ENCODE assay signal across 11 cellular contexts in genomic region chr10:62584216-62584615, GRCh38.
A peak's percentile ranks its signal among the peaks of the same experiment; 100 is the strongest.
DNase-seq lines count a peak whose midpoint lies in the region; ATAC-seq and TF ChIP-seq lines count a peak whose summit lies in the region.
"Had no signal": no experiment of that assay in that cellular context is flagged by ENCODE, and none has a peak within 500 bp of the region (broad histone marks: within the 10 kb centered on the region; RNA-seq: fewer than 3 reads in every experiment).

No MANE protein-coding gene starts in this region.

- ATAC-seq in GM19351 (IDR thresholded peaks at IDR 0.05; ENCODE audit: unreplicated experiment), result peak; percentile 69
- peak; percentile 95 to 98 for ATAC-seq in stimulated activated naive B cell treated with anti-CD40 and anti-IgM and Interleukin-4, amounts not matched to agents 10 μg/mL and 1 μg/mL and 100 μg/mL, for 72 hours (replicated peaks)
- ATAC-seq in upper lobe of right lung, result no peak
- ATAC-seq in GM18519 (IDR thresholded peaks at IDR 0.05; ENCODE audit: low FRiP score, unreplicated experiment), result no peak

- no peaks in the 10 kb centered on the region for H3K27me3 Mint-ChIP-seq in stimulated activated naive B cell treated with anti-CD40 and anti-IgM and Interleukin-4, amounts not matched to agents 10 μg/mL and 1 μg/mL and 100 μg/mL, for 72 hours

- intact Hi-C loops in upper lobe of right lung (cut with DNase I), result no loop called here

- H3K9me3 ChIP-seq in upper lobe of right lung, result no peaks in the 10 kb centered on the region
- H3K9me3 ChIP-seq: stomach had no signal

- no peak overlapping the region for H3K27ac ChIP-seq in upper lobe of right lung

- H3K4me3 Mint-ChIP-seq in stimulated activated naive B cell treated with anti-CD40 and anti-IgM and Interleukin-4, amounts not matched to agents 10 μg/mL and 1 μg/mL and 100 μg/mL, for 72 hours, result peak overlapping the region in 1 of 2 donors; percentile 3
- H3K4me3 Mint-ChIP-seq: activated CD4-positive, alpha-beta T cell treated with anti-CD3 and anti-CD28 coated beads, Interleukin-2, amount 10 ng/mL, durations not matched to agents 24 days and 14 days; mesothelial cell of epicardium had no signal

- H3K27ac Mint-ChIP-seq in stimulated activated naive B cell treated with anti-CD40 and anti-IgM and Interleukin-4, amounts not matched to agents 10 μg/mL and 1 μg/mL and 100 μg/mL, for 72 hours, result peak overlapping the region; percentile 16
- H3K27ac Mint-ChIP-seq: activated CD4-positive, alpha-beta T cell treated with anti-CD3 and anti-CD28 coated beads, Interleukin-2, amount 10 ng/mL, durations not matched to agents 24 days and 14 days had no signal

- H3K4me3 ChIP-seq in upper lobe of right lung, result no peak overlapping the region
- H3K4me3 ChIP-seq: stomach had no signal

- H3K36me3 Mint-ChIP-seq in stimulated activated naive B cell treated with anti-CD40 and anti-IgM and Interleukin-4, amounts not matched to agents 10 μg/mL and 1 μg/mL and 100 μg/mL, for 72 hours, result no peaks in the 10 kb centered on the region
- H3K36me3 Mint-ChIP-seq: mesothelial cell of epicardium had no signal

- DNase-seq in NCI-H226 (peak; percentile 84), fibroblast of peridontal ligament (ENCODE audit: extremely low read depth) (peak; percentile 96), upper lobe of right lung (no peak)
- peak; percentile 45 for DNase-seq in stimulated activated naive B cell treated with anti-CD40 and anti-IgM and Interleukin-4, amounts not matched to agents 10 μg/mL and 1 μg/mL and 100 μg/mL, for 72 hours
- DNase-seq in activated CD4-positive, alpha-beta T cell treated with anti-CD3 and anti-CD28 coated beads for 4 hours, result no peak
- DNase-seq: activated CD4-positive, alpha-beta T cell treated with anti-CD3 and anti-CD28 coated beads, Interleukin-2, amount 10 ng/mL, durations not matched to agents 24 days and 14 days; NCI-H2029; stomach had no signal

- peaks cover 22% of the 10 kb centered on the region for H3K4me1 ChIP-seq in upper lobe of right lung

- H3K9me3 Mint-ChIP-seq in stimulated activated naive B cell treated with anti-CD40 and anti-IgM and Interleukin-4, amounts not matched to agents 10 μg/mL and 1 μg/mL and 100 μg/mL, for 72 hours, result peaks cover 0 to 3% of the 10 kb centered on the region in 2 donors

- no peaks in the 10 kb centered on the region for H3K27me3 ChIP-seq in upper lobe of right lung
- H3K27me3 ChIP-seq: stomach had no signal

- H3K4me1 Mint-ChIP-seq in stimulated activated naive B cell treated with anti-CD40 and anti-IgM and Interleukin-4, amounts not matched to agents 10 μg/mL and 1 μg/mL and 100 μg/mL, for 72 hours, result peaks cover 22 to 46% of the 10 kb centered on the region in 2 donors

- TF ChIP-seq CTCF in upper lobe of right lung (IDR thresholded peaks at IDR 0.05), result no peak

- no peaks in the 10 kb centered on the region for H3K36me3 ChIP-seq in upper lobe of right lung
- H3K36me3 ChIP-seq: stomach had no signal

Comparison
In these comparisons a context has a peak if more than half of its experiments do, and no peak if none do; other contexts are left out.
1. ATAC-seq: peak in GM19351 (single experiment) and stimulated activated naive B cell treated with anti-CD40 and anti-IgM and Interleukin-4, amounts not matched to agents 10 μg/mL and 1 μg/mL and 100 μg/mL, for 72 hours (2 of 2); none in upper lobe of right lung (single experiment) and GM18519 (single experiment).
2. DNase-seq: peak in NCI-H226 (single experiment), fibroblast of peridontal ligament (single experiment) and stimulated activated naive B cell treated with anti-CD40 and anti-IgM and Interleukin-4, amounts not matched to agents 10 μg/mL and 1 μg/mL and 100 μg/mL, for 72 hours (single experiment); none in upper lobe of right lung (single experiment) and activated CD4-positive, alpha-beta T cell treated with anti-CD3 and anti-CD28 coated beads for 4 hours (0 of 2).